Comparison of ENCODE assay signal across 1 cellular context in genomic region chr4:7901274-7901845, GRCh38.
A peak's percentile ranks its signal among the peaks of the same experiment; 100 is the strongest.
TF ChIP-seq lines count a peak whose summit lies in the region.

No MANE protein-coding gene starts in this region.

TF ChIP-seq in HepG2, 621 proteins besides CTCF, POLR2A, EP300 and RAD21:
- TF ChIP-seq SALL1 (CRISPR knock-in tag; IDR thresholded peaks at IDR 0.05) = no peak
- TF ChIP-seq MAFK (conservative IDR thresholded peaks at IDR 0.05 in 1 of 2, IDR thresholded peaks at IDR 0.05 in 1 of 2; ENCODE audit: low read length in 2 of 2) = peak in 1 of 2 experiments; percentile 13; a peak in 1 of 4 replicates
- TF ChIP-seq ARID4A (CRISPR knock-in tag; IDR thresholded peaks at IDR 0.05; ENCODE audit: borderline replicate concordance) = no peak
